Comparison of ENCODE assay signal across 8 cellular contexts in genomic region chr2:86223682-86224560, GRCh38. TPM values are rescaled to one million over a fixed set of nuclear protein-coding genes. Genes with fewer than 3 reads are reported as not detected.
DNase-seq lines count a peak whose midpoint lies in the region; ATAC-seq and TF ChIP-seq lines count a peak whose summit lies in the region.
"Had no signal": no experiment of that assay in that cellular context is flagged by ENCODE, and none has a peak within 500 bp of the region (broad histone marks: within the 10 kb centered on the region; RNA-seq: fewer than 3 reads in every experiment).

No MANE protein-coding gene starts in this region.

- peak overlapping the region; percentile 7 for H3K27ac Mint-ChIP-seq in T-helper 2 cell treated with Interferon-gamma antibody and Interleukin-4, amounts not matched to agents 5 μg/mL and 100 μg/mL, for 36 hours
- H3K27ac Mint-ChIP-seq in glutamatergic neuron (ENCODE audit: unreplicated experiment): peak overlapping the region; percentile 84

- ATAC-seq in HG03469 (IDR thresholded peaks at IDR 0.05; ENCODE audit: unreplicated experiment) (no peak), HG02798 (IDR thresholded peaks at IDR 0.05; ENCODE audit: poor library complexity, unreplicated experiment) (no peak)

- no peak overlapping the region for H3K4me3 Mint-ChIP-seq in T-helper 2 cell treated with Interferon-gamma antibody and Interleukin-4, amounts not matched to agents 5 μg/mL and 100 μg/mL, for 36 hours
- peak overlapping the region; percentile 51 for H3K4me3 Mint-ChIP-seq in glutamatergic neuron (ENCODE audit: unreplicated experiment)

- no peaks in the 10 kb centered on the region for H3K36me3 Mint-ChIP-seq in T-helper 2 cell treated with Interferon-gamma antibody and Interleukin-4, amounts not matched to agents 5 μg/mL and 100 μg/mL, for 36 hours (ENCODE audit: low read depth)
- peaks cover 5% of the 10 kb centered on the region for H3K36me3 Mint-ChIP-seq in glutamatergic neuron (ENCODE audit: unreplicated experiment)

- H3K4me1 Mint-ChIP-seq in T-helper 2 cell treated with Interferon-gamma antibody and Interleukin-4, amounts not matched to agents 5 μg/mL and 100 μg/mL, for 36 hours (ENCODE audit: low read depth): peaks cover 34% of the 10 kb centered on the region
- H3K4me1 Mint-ChIP-seq in glutamatergic neuron (ENCODE audit: low read depth, unreplicated experiment): peaks cover 30% of the 10 kb centered on the region

- no peaks in the 10 kb centered on the region for H3K27me3 Mint-ChIP-seq in T-helper 2 cell treated with Interferon-gamma antibody and Interleukin-4, amounts not matched to agents 5 μg/mL and 100 μg/mL, for 36 hours (ENCODE audit: low read depth)
- H3K27me3 Mint-ChIP-seq in glutamatergic neuron (ENCODE audit: unreplicated experiment): peaks cover 11% of the 10 kb centered on the region

- DNase-seq in EL (peak; percentile 44), glutamatergic neuron (no peak), skeletal muscle cell (ENCODE audit: low read depth) (peak; percentile 54), NCI-H446 treated with DMSO at 0.1 percent for 48 hours (lab: John Stamatoyannopoulos, UW) (no peak)
- no peak for DNase-seq in T-helper 2 cell treated with Interferon-gamma antibody and Interleukin-4, amounts not matched to agents 5 μg/mL and 100 μg/mL, for 36 hours (ENCODE audit: low spot score)
- DNase-seq: NCI-H1105 had no signal

- no peaks in the 10 kb centered on the region for H3K9me3 Mint-ChIP-seq in T-helper 2 cell treated with Interferon-gamma antibody and Interleukin-4, amounts not matched to agents 5 μg/mL and 100 μg/mL, for 36 hours
- peaks cover 17% of the 10 kb centered on the region for H3K9me3 Mint-ChIP-seq in glutamatergic neuron (ENCODE audit: unreplicated experiment)

- no peak for TF ChIP-seq CTCF in glutamatergic neuron (IDR thresholded peaks at IDR 0.05; ENCODE audit: partially characterized antibody, unreplicated experiment)

- H3K4me3 ChIP-seq in skeletal muscle cell (ENCODE audit: low read depth, low read length): no peak overlapping the region

RNA-seq across cellular contexts. Expression of gene MRPL35, which starts 24.7 kb away (rescaled TPM):
- total RNA-seq in glutamatergic neuron (ENCODE audit: unreplicated experiment): 32.3 TPM

RNA-seq across cellular contexts. Expression of gene IMMT, which starts 28.7 kb away (rescaled TPM):
- total RNA-seq in glutamatergic neuron (ENCODE audit: unreplicated experiment): 124 TPM

Comparison
In these comparisons a context has a peak if more than half of its experiments do, and no peak if none do; other contexts are left out.
1. DNase-seq: peak in EL (single experiment) and skeletal muscle cell (single experiment); none in T-helper 2 cell treated with Interferon-gamma antibody and Interleukin-4, amounts not matched to agents 5 μg/mL and 100 μg/mL, for 36 hours (single experiment), glutamatergic neuron (single experiment) and NCI-H446 treated with DMSO at 0.1 percent for 48 hours (single experiment).